Comparison of ENCODE assay signal across 17 cellular contexts in the genomic region with DNA sequence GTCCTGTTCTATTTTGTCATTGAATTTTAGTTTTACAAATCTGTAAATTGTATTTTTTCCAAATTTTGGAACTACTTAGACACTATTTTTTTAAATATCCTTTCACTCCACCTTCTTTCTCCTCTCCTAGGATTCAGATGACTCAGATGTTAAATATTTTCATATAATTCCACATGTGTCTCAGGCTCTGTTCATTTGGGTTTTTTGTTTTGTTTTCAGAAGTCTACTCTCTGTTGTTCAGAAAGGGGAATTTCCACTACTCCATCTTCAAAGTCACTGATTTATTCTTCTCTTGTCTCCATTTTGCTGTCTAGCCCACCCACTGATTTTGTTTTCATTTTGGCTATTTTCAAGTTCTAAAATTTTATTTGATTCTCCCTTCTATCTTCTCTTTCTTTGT.
DNase-seq lines count a peak whose midpoint lies in the region; ATAC-seq and TF ChIP-seq lines count a peak whose summit lies in the region.
"Had no signal": no experiment of that assay in that cellular context is flagged by ENCODE, and none has a peak within 500 bp of the region (broad histone marks: within the 10 kb centered on the region; RNA-seq: fewer than 3 reads in every experiment).

No MANE protein-coding gene starts in this region.

- peak overlapping the region; percentile 35 for H3K27ac Mint-ChIP-seq in mesothelial cell of epicardium
- H3K27ac Mint-ChIP-seq: activated naive CD8-positive, alpha-beta T cell; T-helper 1 cell treated with Interleukin-12 subunit alpha and Interleukin-12 subunit beta and Interleukin-4 antibody, amounts not matched to agents 30 μg/mL and 1 μg/mL, for 36 hours had no signal

- no peak overlapping the region for H3K4me3 ChIP-seq in aorta (ENCODE audit: low read length in 2 of 2)
- H3K4me3 ChIP-seq: coronary artery, gastroesophageal sphincter had no signal

- H3K36me3 Mint-ChIP-seq in mesothelial cell of epicardium: no peaks in the 10 kb centered on the region
- H3K36me3 Mint-ChIP-seq: activated naive CD8-positive, alpha-beta T cell had no signal

- H3K4me3 Mint-ChIP-seq in mesothelial cell of epicardium: no peak overlapping the region
- H3K4me3 Mint-ChIP-seq: activated naive CD8-positive, alpha-beta T cell; T-helper 1 cell treated with Interleukin-12 subunit alpha and Interleukin-12 subunit beta and Interleukin-4 antibody, amounts not matched to agents 30 μg/mL and 1 μg/mL, for 36 hours had no signal

- H3K9me3 Mint-ChIP-seq in mesothelial cell of epicardium: peaks cover 16% of the 10 kb centered on the region

- H3K9me3 ChIP-seq in aorta (ENCODE audit: control insufficient read depth, low read length): no peaks in the 10 kb centered on the region
- H3K9me3 ChIP-seq: gastroesophageal sphincter had no signal

- no peaks in the 10 kb centered on the region for H3K27me3 Mint-ChIP-seq in mesothelial cell of epicardium (ENCODE audit: low read depth)
- H3K27me3 Mint-ChIP-seq: activated naive CD8-positive, alpha-beta T cell had no signal

- no peak for ATAC-seq in aorta (ENCODE audit: low FRiP score)
- ATAC-seq: activated CD4-positive, CD25-positive, alpha-beta regulatory T cell treated with anti-CD3 and anti-CD28 coated beads, Interleukin-2, amount 50 U/mL, for 24 hours; gastroesophageal sphincter had no signal

- intact Hi-C loops in aorta (cut with DNase I): no loop called here

- peak; percentile 18 for DNase-seq in AG08396 (ENCODE audit: low spot score)
- peak; percentile 50 for DNase-seq in NCI-H226
- peak; percentile 60 for DNase-seq in dedifferentiated amniotic fluid mesenchymal stem cell (ENCODE audit: extremely low spot score)
- DNase-seq in mesothelial cell of epicardium (ENCODE audit: low spot score in 2 of 2, unreplicated experiment in 2 of 2): no peak
- no peak for DNase-seq in aorta
- no peak for DNase-seq in anterior cingulate cortex (lab: John Stamatoyannopoulos, UW)
- no peak for DNase-seq in NCI-H1092 (lab: John Stamatoyannopoulos, UW)
- DNase-seq in NCI-H1092 treated with DMSO at 0.1 percent for 48 hours (lab: John Stamatoyannopoulos, UW): no peak
- DNase-seq: KBM-7, NCI-H1436, NCI-H524 had no signal

- no peak overlapping the region for H3K27ac ChIP-seq in aorta (ENCODE audit: low read depth in 1 of 2, low read length in 2 of 2)
- H3K27ac ChIP-seq: coronary artery, gastroesophageal sphincter, parathyroid adenoma had no signal

- no peaks in the 10 kb centered on the region for H3K4me1 ChIP-seq in aorta (ENCODE audit: control insufficient read depth in 1 of 2, insufficient read depth in 2 of 2, low read length in 2 of 2)
- H3K4me1 ChIP-seq: gastroesophageal sphincter, parathyroid adenoma had no signal

- no peak for TF ChIP-seq CTCF in mesothelial cell of epicardium (IDR thresholded peaks at IDR 0.05; ENCODE audit: unreplicated experiment)

- no peaks in the 10 kb centered on the region for H3K27me3 ChIP-seq in aorta (ENCODE audit: control insufficient read depth in 1 of 2, insufficient read depth in 2 of 2, low read length in 1 of 2)
- H3K27me3 ChIP-seq: gastroesophageal sphincter had no signal

- H3K4me1 Mint-ChIP-seq in mesothelial cell of epicardium: peaks cover 22% of the 10 kb centered on the region

- H3K36me3 ChIP-seq in aorta (ENCODE audit: control insufficient read depth in 1 of 2, insufficient read depth in 2 of 2, low read length in 1 of 2): no peaks in the 10 kb centered on the region
- H3K36me3 ChIP-seq: gastroesophageal sphincter had no signal

Comparison
In these comparisons a context has a peak if more than half of its experiments do, and no peak if none do; other contexts are left out.
1. DNase-seq: peak in AG08396 (single experiment), NCI-H226 (single experiment) and dedifferentiated amniotic fluid mesenchymal stem cell (single experiment); none in mesothelial cell of epicardium (0 of 2), aorta (0 of 2), anterior cingulate cortex (0 of 58), NCI-H1092 (single experiment) and NCI-H1092 treated with DMSO at 0.1 percent for 48 hours (single experiment).